26 cellular contexts compared by ENCODE assay signal in the genomic region with DNA sequence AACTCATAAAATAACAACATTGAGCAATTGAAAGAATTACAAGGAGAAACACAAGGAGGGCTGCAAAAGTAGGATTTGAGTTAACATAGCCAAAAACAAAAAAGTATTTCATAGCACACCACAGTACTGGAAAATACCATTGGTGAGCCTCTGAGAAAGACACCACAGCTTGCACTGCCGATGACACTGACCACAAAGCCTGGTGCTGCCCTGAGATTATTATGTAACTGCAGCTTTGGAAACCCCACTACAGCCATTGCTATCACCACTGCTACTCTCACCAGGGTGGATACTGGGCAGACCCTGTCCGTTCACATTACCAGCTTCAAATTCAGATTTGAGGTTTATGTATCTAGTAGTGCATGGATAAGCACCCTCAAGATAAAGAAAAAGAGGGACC.
DNase-seq lines count a peak whose midpoint lies in the region; ATAC-seq, FAIRE-seq and TF ChIP-seq lines count a peak whose summit lies in the region.
"Had no signal": no experiment of that assay in that cellular context is flagged by ENCODE, and none has a peak within 500 bp of the region (broad histone marks: within the 10 kb centered on the region; RNA-seq: fewer than 3 reads in every experiment).

No MANE protein-coding gene starts in this region.

- H3K27me3 ChIP-seq in GM12878 (replicated peaks in 1 of 2; ENCODE audit: control insufficient read depth in 2 of 2, insufficient read depth in 2 of 2, low read length in 1 of 2): no peaks in the 10 kb centered on the region
- no peaks in the 10 kb centered on the region for H3K27me3 ChIP-seq in right lobe of liver
- H3K27me3 ChIP-seq in pancreas: no peaks in the 10 kb centered on the region

- no peak overlapping the region for H2AFZ ChIP-seq in GM12878 (ENCODE audit: control insufficient read depth, low read depth, low read length)

- intact Hi-C loops in GM12878 (cut with micrococcal nuclease; ENCODE audit: unreplicated experiment): no loop called here
- intact Hi-C loops in right lobe of liver (cut with DNase I): no loop called here
- intact Hi-C loops in pancreas (cut with DNase I): no loop called here

- H4K20me1 ChIP-seq in GM12878 (ENCODE audit: control insufficient read depth, insufficient read depth): no peaks in the 10 kb centered on the region

- TF ChIP-seq EP300 in GM12878 (IDR thresholded peaks at IDR 0.05; ENCODE audit: borderline replicate concordance in 1 of 2, control insufficient read depth in 1 of 2, low read depth in 2 of 2, low read length in 2 of 2): no peak

- H3K79me2 ChIP-seq in GM12878 (ENCODE audit: control insufficient read depth, insufficient read depth, low read length): no peaks in the 10 kb centered on the region

- POLR2A ChIA-PET in GM12878 (lab: Charles Lee): no interaction called here

- no peak for TF ChIP-seq POLR2A in GM12878 (IDR thresholded peaks at IDR 0.05; ENCODE audit: low read depth, low read length)
- no peak for TF ChIP-seq POLR2A in right lobe of liver (IDR thresholded peaks at IDR 0.05)

- H3K36me3 ChIP-seq in SK-N-MC (ENCODE audit: insufficient read depth, low read length) (no peaks in the 10 kb centered on the region), GM12878 (ENCODE audit: control insufficient read depth in 2 of 2, insufficient read depth in 2 of 2, low read length in 1 of 2) (no peaks in the 10 kb centered on the region), right lobe of liver (no peaks in the 10 kb centered on the region), pancreas (no peaks in the 10 kb centered on the region)

- RAD21 ChIA-PET in GM12878 (lab: Charles Lee; ENCODE audit: unreplicated experiment): interaction anchor here (0.6 kb wide), 1 partner anchor 26 kb away, joined by 3 read pairs; no protein-coding TSS in a partner anchor

- H3K9me3 ChIP-seq in SK-N-MC (ENCODE audit: low read depth, low read length): no peaks in the 10 kb centered on the region
- no peaks in the 10 kb centered on the region for H3K9me3 ChIP-seq in GM12878 (replicated peaks; ENCODE audit: control insufficient read depth, insufficient read depth, low read length)
- H3K9me3 ChIP-seq in right lobe of liver: no peaks in the 10 kb centered on the region
- no peaks in the 10 kb centered on the region for H3K9me3 ChIP-seq in pancreas
- H3K9me3 ChIP-seq: SK-N-SH had no signal

- ATAC-seq in GM12878: peak; percentile 49
- no peak for ATAC-seq in right lobe of liver
- no peak for ATAC-seq in pancreas
- ATAC-seq: HCT116 had no signal

- H3K4me1 ChIP-seq in GM12878 (ENCODE audit: control insufficient read depth, insufficient read depth, low read length) (no peaks in the 10 kb centered on the region), right lobe of liver (no peaks in the 10 kb centered on the region), pancreas (no peaks in the 10 kb centered on the region)

- H3K27ac ChIP-seq in SK-N-MC (peak overlapping the region; percentile 57), GM12878 (ENCODE audit: control insufficient read depth, insufficient read depth) (no peak overlapping the region), right lobe of liver (no peak overlapping the region), pancreas (no peak overlapping the region)
- H3K27ac ChIP-seq: C4-2B, RWPE1 had no signal

- H3K9ac ChIP-seq in SK-N-MC (ENCODE audit: insufficient read length): no peak overlapping the region
- H3K9ac ChIP-seq in GM12878 (ENCODE audit: control insufficient read depth, insufficient read depth, low read length): no peak overlapping the region
- H3K9ac ChIP-seq: SK-N-SH had no signal

- no peak overlapping the region for H3K4me3 ChIP-seq in AG10803 (ENCODE audit: low read length)
- H3K4me3 ChIP-seq in SK-N-MC: no peak overlapping the region
- no peak overlapping the region for H3K4me3 ChIP-seq in GM12878
- H3K4me3 ChIP-seq in right lobe of liver: no peak overlapping the region
- H3K4me3 ChIP-seq in pancreas: no peak overlapping the region

- no peak for TF ChIP-seq RAD21 in GM12878 (IDR thresholded peaks at IDR 0.05; ENCODE audit: insufficient read depth, low read depth, low read length)

- in situ Hi-C loops in GM12878 (cut with MboI): no loop called here

- SMC1A ChIA-PET in GM12878 (lab: Charles Lee; ENCODE audit: uncharacterized antibody, unreplicated experiment): no interaction called here

- BruUV-seq in GM12878 (replicated peaks; lab: Mats Ljungman, UMichigan): no TSS peak

- WGBS in GM12878 (ENCODE audit: insufficient coverage, insufficient replicate concordance, low lambda C conversion rate, missing lambda C conversion rate): 4% methylated on average over 2 of the region's 2 CpGs
- WGBS in right lobe of liver (ENCODE audit: insufficient coverage, low coverage, low lambda C conversion rate, missing lambda C conversion rate): 67% methylated on average over 2 of the region's 2 CpGs
- WGBS in pancreas, 2 donors: 59 to 87% methylated on average over 2 of the region's 2 CpGs

- DNase-seq in AG10803 (ENCODE audit: low read depth) (peak; percentile 31), MV-4-11 (lab: John Stamatoyannopoulos, UW) (peak; percentile 85), SK-N-MC (ENCODE audit: low read depth, low spot score) (no peak), GM12878 (ENCODE audit: low read depth, low spot score) (no peak), RPMI8226 (no peak), right lobe of liver (no peak), pancreas (no peak), mesenteric fat pad (ENCODE audit: low spot score) (no peak)
- DNase-seq: 8988T; CD8-positive, alpha-beta memory T cell; EL; GF-D8; MM.1S; NCI-H1105 treated with DMSO at 0.1 percent for 48 hours; NCI-H2029 treated with DMSO at 0.1 percent for 48 hours; NCI-H2171; NCI-H345; NCI-H524; NCI-H774; SHP77 treated with DMSO at 0.1 percent for 48 hours; SK-N-SH had no signal

- CTCF ChIA-PET in GM12878 (lab: Yijun Ruan, JAX): no interaction called here

- FAIRE-seq in GM12878 (lab: Jason Lieb, UNC) (no peak), pancreas (lab: Jason Lieb, UNC) (no peak)
- FAIRE-seq: D721Med, H1 had no signal

- H3K4me2 ChIP-seq in GM12878 (ENCODE audit: control insufficient read depth, insufficient read depth): no peak overlapping the region
- H3K4me2 ChIP-seq: SK-N-SH had no signal

- TF ChIP-seq CTCF in AG10803 (conservative IDR thresholded peaks at IDR 0.05; ENCODE audit: low read length) (no peak), GM12878 (IDR thresholded peaks at IDR 0.05 in 2 of 3, conservative IDR thresholded peaks at IDR 0.05 in 1 of 3; ENCODE audit: control insufficient read depth in 2 of 3, extremely low read depth in 1 of 3, insufficient read depth in 1 of 3, low read depth in 3 of 3, low read length in 3 of 3) (no peak), right lobe of liver (IDR thresholded peaks at IDR 0.05) (no peak), pancreas (IDR thresholded peaks at IDR 0.05) (no peak)

TF ChIP-seq in GM12878, 131 proteins besides CTCF, POLR2A, EP300 and RAD21:
- TF ChIP-seq CBX3 (IDR thresholded peaks at IDR 0.05; ENCODE audit: borderline replicate concordance, low read depth) (no peak), PAX5 (IDR thresholded peaks at IDR 0.05; ENCODE audit: borderline replicate concordance, low read depth, low read length) (no peak), FOXK2 (IDR thresholded peaks at IDR 0.05) (no peak), DPF2 (IDR thresholded peaks at IDR 0.05) (no peak), TAF1 (IDR thresholded peaks at IDR 0.05; ENCODE audit: borderline replicate concordance, low read depth, low read length) (no peak), MTA3 (IDR thresholded peaks at IDR 0.05; ENCODE audit: borderline replicate concordance, low read length) (no peak), MEF2B (IDR thresholded peaks at IDR 0.05; ENCODE audit: partially characterized antibody, poor library complexity, severe bottlenecking) (no peak), REST (IDR thresholded peaks at IDR 0.05; ENCODE audit: low read depth, low read length) (no peak), SMAD1 (IDR thresholded peaks at IDR 0.05; ENCODE audit: low read depth, partially characterized antibody) (no peak), GABPA (IDR thresholded peaks at IDR 0.05; ENCODE audit: low read depth) (no peak), SP1 (IDR thresholded peaks at IDR 0.05; ENCODE audit: low read depth, low read length) (no peak), TCF3 (IDR thresholded peaks at IDR 0.05; ENCODE audit: borderline replicate concordance, insufficient read depth, low read depth, low read length) (no peak), BMI1 (IDR thresholded peaks at IDR 0.05; ENCODE audit: borderline replicate concordance) (no peak)
- TF ChIP-seq, protein P1, sequence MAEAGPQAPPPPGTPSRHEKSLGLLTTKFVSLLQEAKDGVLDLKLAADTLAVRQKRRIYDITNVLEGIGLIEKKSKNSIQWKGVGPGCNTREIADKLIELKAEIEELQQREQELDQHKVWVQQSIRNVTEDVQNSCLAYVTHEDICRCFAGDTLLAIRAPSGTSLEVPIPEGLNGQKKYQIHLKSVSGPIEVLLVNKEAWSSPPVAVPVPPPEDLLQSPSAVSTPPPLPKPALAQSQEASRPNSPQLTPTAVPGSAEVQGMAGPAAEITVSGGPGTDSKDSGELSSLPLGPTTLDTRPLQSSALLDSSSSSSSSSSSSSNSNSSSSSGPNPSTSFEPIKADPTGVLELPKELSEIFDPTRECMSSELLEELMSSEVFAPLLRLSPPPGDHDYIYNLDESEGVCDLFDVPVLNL (IDR thresholded peaks at IDR 0.05; ENCODE audit: low read depth, low read length): no peak

Comparison
In these comparisons a context has a peak if more than half of its experiments do, and no peak if none do; other contexts are left out.
1. DNase-seq: peak in AG10803 (single experiment) and MV-4-11 (single experiment); none in SK-N-MC (single experiment), GM12878 (single experiment), RPMI8226 (single experiment), right lobe of liver (0 of 3), pancreas (0 of 6) and mesenteric fat pad (single experiment).